In the genomic region with DNA sequence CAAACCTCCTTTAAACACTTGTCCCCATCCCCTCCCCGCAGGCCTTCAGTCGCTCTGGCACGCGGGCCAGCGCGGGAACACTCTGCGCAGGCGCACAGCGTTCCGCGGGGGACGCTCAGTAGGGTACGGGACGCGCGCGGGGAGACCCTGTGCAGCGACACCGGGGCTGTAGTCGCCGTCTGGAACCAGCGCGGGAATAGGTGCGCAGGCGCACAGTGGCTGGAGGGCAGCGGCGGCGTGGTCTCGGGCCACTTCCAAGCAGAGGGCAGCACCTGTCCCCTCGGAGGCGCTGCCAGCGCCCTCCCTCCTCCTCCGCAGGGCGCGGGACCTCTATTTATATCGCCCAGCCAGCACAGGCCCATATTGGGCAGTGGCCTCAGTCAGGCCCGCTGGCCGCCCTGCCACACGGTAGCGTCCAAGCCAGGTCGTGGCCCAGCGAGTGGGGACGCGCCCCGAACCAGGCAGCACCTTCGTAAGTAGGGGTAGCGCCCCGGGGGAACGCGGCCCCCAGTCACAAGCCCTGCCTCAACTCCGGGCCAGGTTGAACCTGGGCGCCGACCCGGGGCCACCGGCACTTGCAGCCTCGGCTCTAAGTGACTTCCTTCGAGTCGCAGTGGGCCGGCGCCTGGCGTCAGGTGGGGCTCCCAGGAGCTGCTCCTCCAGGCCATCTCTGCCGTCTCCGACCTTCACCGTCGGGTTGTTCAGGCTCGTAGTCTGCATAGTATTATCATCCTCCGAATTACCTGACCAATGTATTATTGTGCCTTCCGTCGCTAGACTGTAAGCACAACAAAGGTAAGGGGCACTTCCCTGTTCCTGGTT, we compare ENCODE assay signal across 8 cellular contexts. TPM values are rescaled to one million over a fixed set of nuclear protein-coding genes. Genes with fewer than 3 reads are reported as not detected.
A peak's percentile ranks its signal among the peaks of the same experiment; 100 is the strongest.
DNase-seq lines count a peak whose midpoint lies in the region; ATAC-seq and TF ChIP-seq lines count a peak whose summit lies in the region.
"Had no signal": no experiment of that assay in that cellular context is flagged by ENCODE, and none has a peak within 500 bp of the region (broad histone marks: within the 10 kb centered on the region; RNA-seq: fewer than 3 reads in every experiment).

A gene with protein sequence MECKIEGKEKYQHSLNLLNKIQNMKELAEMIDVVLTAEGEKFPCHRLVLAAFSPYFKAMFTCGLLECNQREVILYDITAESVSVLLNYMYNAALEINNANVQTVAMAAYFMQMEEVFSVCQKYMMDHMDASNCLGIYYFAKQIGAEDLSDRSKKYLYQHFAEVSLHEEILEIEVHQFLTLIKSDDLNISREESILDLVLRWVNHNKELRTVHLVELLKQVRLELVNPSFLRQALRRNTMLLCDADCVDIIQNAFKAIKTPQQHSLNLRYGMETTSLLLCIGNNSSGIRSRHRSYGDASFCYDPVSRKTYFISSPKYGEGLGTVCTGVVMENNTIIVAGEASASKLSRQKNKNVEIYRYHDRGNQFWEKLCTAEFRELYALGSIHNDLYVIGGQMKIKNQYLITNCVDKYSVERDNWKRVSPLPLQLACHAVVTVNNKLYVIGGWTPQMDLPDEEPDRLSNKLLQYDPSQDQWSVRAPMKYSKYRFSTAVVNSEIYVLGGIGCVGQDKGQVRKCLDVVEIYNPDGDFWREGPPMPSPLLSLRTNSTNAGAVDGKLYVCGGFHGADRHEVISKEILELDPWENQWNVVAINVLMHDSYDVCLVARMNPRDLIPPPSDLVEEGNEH (plus strand): TSS at position 118 of the 822 bp plus-strand sequence. CDS start 7,830 bp downstream, outside the sequence.

- peak within 1 kb of the TSS; percentile 37 for H3K4me3 Mint-ChIP-seq in mesothelial cell of epicardium

- intact Hi-C loops in dorsolateral prefrontal cortex (cut with DNase I): loop anchor here in 1 of 2 donors (10.0 kb wide), 2 partner anchors 91 to 131 kb away; a partner anchor contains a TSS

- H3K9me3 Mint-ChIP-seq in mesothelial cell of epicardium: no peaks in the 10 kb centered on the region

- H3K27ac ChIP-seq in dorsolateral prefrontal cortex (peak within 1 kb of the TSS in 56 of 59 donors; percentile 4 to 92 (median 76)), thoracic aorta (peak within 1 kb of the TSS; percentile 86 to 89)

- peak within 1 kb of the TSS; percentile 32 to 80 (median 63) for H3K4me3 ChIP-seq in dorsolateral prefrontal cortex
- peak within 1 kb of the TSS; percentile 86 for H3K4me3 ChIP-seq in thoracic aorta

- peak in 3 of 56 donors; percentile 8 to 14 (median 11) for TF ChIP-seq CTCF in dorsolateral prefrontal cortex (IDR thresholded peaks at IDR 0.05 in 54 of 56, conservative IDR thresholded peaks at IDR 0.05 in 2 of 56; ENCODE audit: low read depth in 1 of 56, partially characterized antibody in 56 of 56)
- TF ChIP-seq CTCF in mesothelial cell of epicardium (IDR thresholded peaks at IDR 0.05; ENCODE audit: unreplicated experiment): no peak
- no peak for TF ChIP-seq CTCF in thoracic aorta (IDR thresholded peaks at IDR 0.05)

- H3K4me1 ChIP-seq in thoracic aorta (ENCODE audit: control insufficient read depth in 1 of 2, low read depth in 2 of 2): peaks cover 17 to 49% of the 10 kb centered on the region in 2 donors

- peak; percentile 23 for ATAC-seq in thoracic aorta (ENCODE audit: insufficient number of reproducible peaks, low FRiP score, low read depth)
- ATAC-seq in GM18868 (IDR thresholded peaks at IDR 0.05; ENCODE audit: unreplicated experiment): no peak

- H3K36me3 ChIP-seq in thoracic aorta: no peaks in the 10 kb centered on the region

- H3K27me3 ChIP-seq in dorsolateral prefrontal cortex (peaks cover 0 to 4% (median 0%) of the 10 kb centered on the region in 45 donors), thoracic aorta (replicated peaks; ENCODE audit: insufficient read depth) (no peaks in the 10 kb centered on the region)

- peaks cover 60% of the 10 kb centered on the region for H3K27me3 Mint-ChIP-seq in mesothelial cell of epicardium (ENCODE audit: low read depth)

- peaks cover 13% of the 10 kb centered on the region for H3K4me1 Mint-ChIP-seq in mesothelial cell of epicardium

- no peaks in the 10 kb centered on the region for H3K36me3 Mint-ChIP-seq in mesothelial cell of epicardium

- no peaks in the 10 kb centered on the region for H3K9me3 ChIP-seq in thoracic aorta

- DNase-seq in NCI-H1930 (lab: John Stamatoyannopoulos, UW): peak; percentile 65 to 72
- peak in 8 of 10 donors; percentile 35 to 78 (median 54) for DNase-seq in dorsolateral prefrontal cortex
- DNase-seq in mesothelial cell of epicardium (ENCODE audit: low spot score in 2 of 2, unreplicated experiment in 2 of 2): no peak
- no peak for DNase-seq in thoracic aorta (ENCODE audit: low spot score)
- DNase-seq in NCI-H187 (lab: John Stamatoyannopoulos, UW): no peak
- no peak for DNase-seq in NK-92 (lab: John Stamatoyannopoulos, UW; ENCODE audit: unreplicated experiment)

- no peak within 1 kb of the TSS for H3K27ac Mint-ChIP-seq in mesothelial cell of epicardium

RNA-seq across cellular contexts. Expression of the gene that starts here (rescaled TPM):
- 10 to 100 TPM in 23 of 120 experiments, 1 to 10 TPM in 97; 3.7 to 16.3 (median 8.3) TPM for total RNA-seq in dorsolateral prefrontal cortex
- total RNA-seq in mesothelial cell of epicardium: 0.07 to 0.09 TPM in 2 of 3 replicates, not detected in the other
- 10 to 100 TPM; 14.5 TPM for total RNA-seq in thoracic aorta
- total RNA-seq: pulmonary artery endothelial cell had no signal

Comparison
In these comparisons a context has a peak if more than half of its experiments do, and no peak if none do; other contexts are left out.
1. DNase-seq: peak in NCI-H1930 (2 of 2) and dorsolateral prefrontal cortex (8 of 10); none in mesothelial cell of epicardium (0 of 2), thoracic aorta (single experiment), NCI-H187 (0 of 2) and NK-92 (single experiment).